Comparison of ENCODE assay signal across 11 cellular contexts in genomic region chr5:151060742-151061141, GRCh38. TPM values are rescaled to one million over a fixed set of nuclear protein-coding genes. Genes with fewer than 3 reads are reported as not detected.
DNase-seq lines count a peak whose midpoint lies in the region; ATAC-seq and TF ChIP-seq lines count a peak whose summit lies in the region.
"Had no signal": no experiment of that assay in that cellular context is flagged by ENCODE, and none has a peak within 500 bp of the region (broad histone marks: within the 10 kb centered on the region; RNA-seq: fewer than 3 reads in every experiment).

No MANE protein-coding gene starts in this region.

- peak overlapping the region; percentile 61 for H3K27ac Mint-ChIP-seq in Calu3 (ENCODE audit: unreplicated experiment)

- TF ChIP-seq POLR2A in esophagus muscularis mucosa (IDR thresholded peaks at IDR 0.05; ENCODE audit: low read depth) (no peak), sigmoid colon (IDR thresholded peaks at IDR 0.05) (no peak)

- H3K4me3 Mint-ChIP-seq in Calu3 (ENCODE audit: low read depth, unreplicated experiment) = no peak overlapping the region

- no peak for TF ChIP-seq CTCF in Calu3 (IDR thresholded peaks at IDR 0.05; ENCODE audit: unreplicated experiment)
- no peak for TF ChIP-seq CTCF in RWPE1 (conservative IDR thresholded peaks at IDR 0.05; ENCODE audit: low read depth)
- TF ChIP-seq CTCF in esophagus muscularis mucosa (IDR thresholded peaks at IDR 0.05) = no peak
- no peak for TF ChIP-seq CTCF in sigmoid colon (IDR thresholded peaks at IDR 0.05)

- H3K9me3 ChIP-seq in esophagus muscularis mucosa (no peaks in the 10 kb centered on the region), sigmoid colon (no peaks in the 10 kb centered on the region)

- no peaks in the 10 kb centered on the region for H3K9me3 Mint-ChIP-seq in Calu3 (ENCODE audit: low read depth, unreplicated experiment)

- CTCF ChIA-PET in Calu3 (lab: Charles Lee) = interaction anchor here (0.5 to 1.3 kb wide), 2 partner anchors 20 kb away, joined by 3 read pairs; partner anchors contain the start of gene TNIP1
- CTCF ChIA-PET in RWPE1 (lab: Yijun Ruan, JAX) = interaction anchor here (0.6 to 1.6 kb wide), 3 partner anchors 9 to 104 kb away, joined by 3 to 5 read pairs (median 4); no protein-coding TSS in a partner anchor

- DNase-seq in Calu3 = no peak
- DNase-seq in RWPE1 (ENCODE audit: low spot score) = no peak
- no peak for DNase-seq in esophagus muscularis mucosa (ENCODE audit: extremely low spot score)
- DNase-seq in sigmoid colon = no peak
- DNase-seq in NCI-H2227 (lab: John Stamatoyannopoulos, UW; ENCODE audit: unreplicated experiment) = no peak
- DNase-seq in SIG-M5 (lab: John Stamatoyannopoulos, UW) = no peak
- no peak for DNase-seq in RKO (ENCODE audit: low spot score)
- DNase-seq: activated CD8-positive, alpha-beta memory T cell treated with anti-CD3 and anti-CD28 coated beads for 24 hours; NCI-H1694; SW 1271 had no signal

- no peak for ATAC-seq in GM21381 (IDR thresholded peaks at IDR 0.05; ENCODE audit: unreplicated experiment)

- H3K27ac ChIP-seq in RWPE1 = 0 out of 2 replicates have a peak overlapping the region, but pooled peaks have one; percentile 0
- peak overlapping the region in 3 of 4 donors; percentile 30 to 50 (median 50) for H3K27ac ChIP-seq in esophagus muscularis mucosa (replicated peaks in 1 of 4)
- peak overlapping the region; percentile 29 to 76 (median 62) for H3K27ac ChIP-seq in sigmoid colon

- H3K36me3 ChIP-seq in esophagus muscularis mucosa (peaks cover 8 to 75% (median 61%) of the 10 kb centered on the region in 4 donors), sigmoid colon (peaks cover 7 to 55% (median 17%) of the 10 kb centered on the region in 4 donors)

- H3K36me3 Mint-ChIP-seq in Calu3 (ENCODE audit: insufficient read depth, unreplicated experiment) = peaks cover 98% of the 10 kb centered on the region

- H3K4me3 ChIP-seq in esophagus muscularis mucosa (no peak overlapping the region), sigmoid colon (no peak overlapping the region)

- no peaks in the 10 kb centered on the region for H3K27me3 Mint-ChIP-seq in Calu3 (ENCODE audit: unreplicated experiment)

- peaks cover 56 to 75% (median 68%) of the 10 kb centered on the region in 4 donors for H3K4me1 ChIP-seq in esophagus muscularis mucosa
- peaks cover 0 to 58% (median 52%) of the 10 kb centered on the region in 4 donors for H3K4me1 ChIP-seq in sigmoid colon

- H3K27me3 ChIP-seq in esophagus muscularis mucosa (no peaks in the 10 kb centered on the region), sigmoid colon (no peaks in the 10 kb centered on the region)

- POLR2A ChIA-PET in RWPE1 (lab: Yijun Ruan, JAX; ENCODE audit: low non-redundant PET) = interaction anchor here (0.7 kb wide), 1 partner anchor 29 kb away, joined by 3 read pairs; no protein-coding TSS in a partner anchor

- intact Hi-C loops in Calu3 (cut with micrococcal nuclease; ENCODE audit: unreplicated experiment) (loop anchor here (2.0 kb wide), 1 partner anchor 14 kb away; no protein-coding TSS in a partner anchor), esophagus muscularis mucosa (cut with DNase I) (loop anchor here (2.0 kb wide), 1 partner anchor 48 kb away; no protein-coding TSS in a partner anchor), sigmoid colon (cut with DNase I) (no loop called here)

- no TSS peak for BruUV-seq in Calu3 (replicated peaks; lab: Mats Ljungman, UMichigan)

- TF ChIP-seq EP300 in esophagus muscularis mucosa (IDR thresholded peaks at IDR 0.05) = no peak
- no peak for TF ChIP-seq EP300 in sigmoid colon (IDR thresholded peaks at IDR 0.05)

- H3K4me1 Mint-ChIP-seq in Calu3 (ENCODE audit: low read depth, unreplicated experiment) = peaks cover 75% of the 10 kb centered on the region

- 100% methylated on average over 4 of the region's 6 CpGs for WGBS in esophagus muscularis mucosa
- WGBS in sigmoid colon, 2 donors = 88 to 89% methylated on average over 6 of the region's 6 CpGs

RNA-seq across cellular contexts. Expression of gene TNIP1, which starts 20.1 kb away (rescaled TPM):
- 321 and 339 TPM in 2 replicates for total RNA-seq in Calu3 (2022)
- total RNA-seq in esophagus muscularis mucosa = 100 to 1,000 TPM in 3 of 4 donors, 10 to 100 TPM in 1; 91.4 to 136 (median 114) TPM
- 10 to 100 TPM; 55.1 to 73.1 (median 62.8) TPM for total RNA-seq in sigmoid colon
- 100 to 1,000 TPM; 153 to 210 (median 195) TPM for polyA plus RNA-seq in sigmoid colon

RNA-seq across cellular contexts. Expression of gene GPX3, which starts 40.4 kb away (rescaled TPM):
- total RNA-seq in Calu3 (2022) = not detected in 2 replicates
- total RNA-seq in esophagus muscularis mucosa = 1,000 to 10,000 TPM; 1,165 to 3,724 (median 1,939) TPM
- 1,000 to 10,000 TPM in 2 of 4 donors, 100 to 1,000 TPM in 2; 616 to 2,079 (median 918) TPM for total RNA-seq in sigmoid colon
- 1,000 to 10,000 TPM in 1 of 3 donors, 100 to 1,000 TPM in 1, 10 to 100 TPM in 1; 85.1 to 1,326 (median 302) TPM for polyA plus RNA-seq in sigmoid colon

Comparison
In these comparisons a context has a peak if more than half of its experiments do, and no peak if none do; other contexts are left out.
1. H3K27ac ChIP-seq: peak in every context shown above with its lines; median percentile 62 in sigmoid colon; 50 in esophagus muscularis mucosa; 0 in RWPE1.
2. RNA of gene GPX3, which starts 40.4 kb away (total RNA-seq): 1,165 to 3,724 TPM in esophagus muscularis mucosa and 616 to 2,079 TPM in sigmoid colon; not detected in Calu3; every median in the first group is over 100 times any median in the second.